In genomic region chr4:147137280-147137679, GRCh38 we compare ENCODE assay signal across 1 cellular context.
TF ChIP-seq lines count a peak whose summit lies in the region.

No MANE protein-coding gene starts in this region.

TF ChIP-seq in GM23338, 12 proteins besides CTCF, POLR2A, EP300 and RAD21 (continued from another document):
- TF ChIP-seq ZNF462 (CRISPR knock-in tag; IDR thresholded peaks at IDR 0.05) (no peak), ZNF331 (CRISPR knock-in tag; IDR thresholded peaks at IDR 0.05; ENCODE audit: low read depth) (no peak), ETS1 (IDR thresholded peaks at IDR 0.05) (no peak), EZH2 (IDR thresholded peaks at IDR 0.05; ENCODE audit: low read depth, unreplicated experiment) (no peak), POLR2AphosphoS5 (IDR thresholded peaks at IDR 0.05; ENCODE audit: low read depth) (no peak), NANOG (IDR thresholded peaks at IDR 0.05; ENCODE audit: borderline replicate concordance) (no peak), STAT1 (IDR thresholded peaks at IDR 0.05; ENCODE audit: unreplicated experiment) (no peak), CREB1 (CRISPR knock-in tag; IDR thresholded peaks at IDR 0.05; ENCODE audit: low read depth) (no peak)
TF ChIP-seq in GM23338: peak in this region for 0.
